Comparison of ENCODE assay signal across 1 cellular context in genomic region chr7:134126937-134127848, GRCh38.
TF ChIP-seq lines count a peak whose summit lies in the region.

Gene LRGUK, plus strand, starts transcription at chr7:134127340. Its CDS starts 28 bp downstream, at chr7:134127368.

TF ChIP-seq in GM12878, 131 proteins besides CTCF, POLR2A, EP300 and RAD21 (continued from another document):
- TF ChIP-seq ZBTB40 (IDR thresholded peaks at IDR 0.05; ENCODE audit: borderline replicate concordance) = peak; percentile 35; the same call in 1 of the 2 replicates
- TF ChIP-seq CREM (IDR thresholded peaks at IDR 0.05; ENCODE audit: low read depth) = peak; percentile 54; the same call in 1 of the 2 replicates
- TF ChIP-seq RUNX3 (IDR thresholded peaks at IDR 0.05; ENCODE audit: low read length) = peak; percentile 44
- peak; percentile 99 for TF ChIP-seq YY1 (IDR thresholded peaks at IDR 0.05; ENCODE audit: low read depth, low read length)
- TF ChIP-seq MTA2 (IDR thresholded peaks at IDR 0.05; ENCODE audit: low read depth) = 0 out of 2 replicates have a peak, but pooled peaks have one; percentile 13
